ENCODE assay signal across 11 cellular contexts in genomic region chr5:65101706-65102105, GRCh38.
DNase-seq lines count a peak whose midpoint lies in the region; ATAC-seq and TF ChIP-seq lines count a peak whose summit lies in the region.
"Had no signal": no experiment of that assay in that cellular context is flagged by ENCODE, and none has a peak within 500 bp of the region (broad histone marks: within the 10 kb centered on the region; RNA-seq: fewer than 3 reads in every experiment).

No MANE protein-coding gene starts in this region.

- no peak overlapping the region for H3K4me3 ChIP-seq in ascending aorta
- no peak overlapping the region for H3K4me3 ChIP-seq in thoracic aorta
- H3K4me3 ChIP-seq: coronary artery had no signal

- intact Hi-C loops in ascending aorta (cut with DNase I): loop anchor here (1.0 to 10.0 kb wide), 6 partner anchors 67 to 382 kb away; no protein-coding TSS in a partner anchor

- peaks cover 9% of the 10 kb centered on the region for H3K27me3 Mint-ChIP-seq in activated CD4-positive, alpha-beta T cell treated with anti-CD3 and anti-CD28 coated beads, Interleukin-2, amount 10 ng/mL, durations not matched to agents 7 days and 5 days
- peaks cover 0 to 2% (median 1%) of the 10 kb centered on the region in 3 donors for H3K27me3 Mint-ChIP-seq in immature natural killer cell (ENCODE audit: low read depth in 3 of 3)

- no peaks in the 10 kb centered on the region for H3K27me3 ChIP-seq in ascending aorta
- no peaks in the 10 kb centered on the region for H3K27me3 ChIP-seq in thoracic aorta (replicated peaks; ENCODE audit: insufficient read depth)
- H3K27me3 ChIP-seq: gastrocnemius medialis had no signal

- TF ChIP-seq CTCF in ascending aorta (IDR thresholded peaks at IDR 0.05): no peak
- no peak for TF ChIP-seq CTCF in thoracic aorta (IDR thresholded peaks at IDR 0.05)

- H3K4me1 Mint-ChIP-seq in activated CD4-positive, alpha-beta T cell treated with anti-CD3 and anti-CD28 coated beads, Interleukin-2, amount 10 ng/mL, durations not matched to agents 7 days and 5 days: peaks cover 39% of the 10 kb centered on the region
- H3K4me1 Mint-ChIP-seq in immature natural killer cell: peaks cover 27 to 29% of the 10 kb centered on the region in 2 donors

- no peak for DNase-seq in activated CD4-positive, alpha-beta T cell treated with anti-CD3 and anti-CD28 coated beads, Interleukin-2, amount 10 ng/mL, durations not matched to agents 7 days and 5 days
- DNase-seq in activated CD4-positive, alpha-beta T cell treated with anti-CD3 and anti-CD28 coated beads for 48 hours: no peak
- DNase-seq in ascending aorta (ENCODE audit: low spot score in 2 of 2): no peak
- DNase-seq in immature natural killer cell: no peak
- no peak for DNase-seq in thoracic aorta (ENCODE audit: low spot score)
- DNase-seq in NCI-H1105 treated with DMSO at 0.1 percent for 48 hours (lab: John Stamatoyannopoulos, UW): no peak
- DNase-seq in NCI-H1092 (lab: John Stamatoyannopoulos, UW): no peak

- H3K27ac ChIP-seq in ascending aorta (peak overlapping the region; percentile 21 to 77), thoracic aorta (peak overlapping the region; percentile 36 to 63)

- ATAC-seq in thoracic aorta (ENCODE audit: insufficient number of reproducible peaks, low FRiP score, low read depth) (no peak), GM19463 (IDR thresholded peaks at IDR 0.05; ENCODE audit: unreplicated experiment) (no peak)

- POLR2A ChIA-PET in activated CD4-positive, alpha-beta T cell treated with anti-CD3 and anti-CD28 coated beads, Interleukin-2, amount 10 ng/mL, durations not matched to agents 7 days and 5 days (lab: Charles Lee): no interaction called here

- peak overlapping the region; percentile 72 for H3K4me3 Mint-ChIP-seq in activated CD4-positive, alpha-beta T cell treated with anti-CD3 and anti-CD28 coated beads, Interleukin-2, amount 10 ng/mL, durations not matched to agents 7 days and 5 days
- peak overlapping the region in 4 of 5 donors; percentile 80 to 92 (median 86) for H3K4me3 Mint-ChIP-seq in immature natural killer cell

- H3K4me1 ChIP-seq in ascending aorta (peaks cover 0 to 3% of the 10 kb centered on the region in 2 donors), thoracic aorta (ENCODE audit: control insufficient read depth in 1 of 2, low read depth in 2 of 2) (peaks cover 0 to 24% of the 10 kb centered on the region in 2 donors)
- H3K4me1 ChIP-seq: gastrocnemius medialis had no signal

- no peaks in the 10 kb centered on the region for H3K36me3 Mint-ChIP-seq in activated CD4-positive, alpha-beta T cell treated with anti-CD3 and anti-CD28 coated beads, Interleukin-2, amount 10 ng/mL, durations not matched to agents 7 days and 5 days (ENCODE audit: low read depth)
- H3K36me3 Mint-ChIP-seq in immature natural killer cell: no peaks in the 10 kb centered on the region

- H3K9me3 ChIP-seq in ascending aorta: no peaks in the 10 kb centered on the region
- no peaks in the 10 kb centered on the region for H3K9me3 ChIP-seq in thoracic aorta
- H3K9me3 ChIP-seq: gastrocnemius medialis had no signal

- CTCF ChIA-PET in activated CD4-positive, alpha-beta T cell treated with anti-CD3 and anti-CD28 coated beads, Interleukin-2, amount 10 ng/mL, durations not matched to agents 7 days and 5 days (lab: Charles Lee): interaction anchor here (1.1 to 1.4 kb wide), 3 partner anchors 13 to 26 kb away, joined by 3 to 5 read pairs (median 3); no protein-coding TSS in a partner anchor

- H3K9me3 Mint-ChIP-seq in activated CD4-positive, alpha-beta T cell treated with anti-CD3 and anti-CD28 coated beads, Interleukin-2, amount 10 ng/mL, durations not matched to agents 7 days and 5 days: no peaks in the 10 kb centered on the region
- H3K9me3 Mint-ChIP-seq in immature natural killer cell: no peaks in the 10 kb centered on the region
- H3K9me3 Mint-ChIP-seq: activated naive CD4-positive, alpha-beta T cell treated with anti-CD3 and anti-CD28 coated beads for 36 hours had no signal

- H3K36me3 ChIP-seq in ascending aorta (no peaks in the 10 kb centered on the region), thoracic aorta (no peaks in the 10 kb centered on the region)
- H3K36me3 ChIP-seq: gastrocnemius medialis had no signal

- H3K27ac Mint-ChIP-seq in activated CD4-positive, alpha-beta T cell treated with anti-CD3 and anti-CD28 coated beads, Interleukin-2, amount 10 ng/mL, durations not matched to agents 7 days and 5 days: no peak overlapping the region
- peak overlapping the region in 3 of 6 donors; percentile 56 to 91 (median 84) for H3K27ac Mint-ChIP-seq in immature natural killer cell
